Comparison of ENCODE assay signal across 15 cellular contexts in genomic region chr6:85402922-85403321, GRCh38. TPM values are rescaled to one million over a fixed set of nuclear protein-coding genes. Genes with fewer than 3 reads are reported as not detected.
DNase-seq lines count a peak whose midpoint lies in the region; ATAC-seq and TF ChIP-seq lines count a peak whose summit lies in the region.
"Had no signal": no experiment of that assay in that cellular context is flagged by ENCODE, and none has a peak within 500 bp of the region (broad histone marks: within the 10 kb centered on the region; RNA-seq: fewer than 3 reads in every experiment).

No MANE protein-coding gene starts in this region.

- peaks cover 82% of the 10 kb centered on the region for H3K4me1 Mint-ChIP-seq in chondrocyte (ENCODE audit: low read depth)
- peaks cover 11 to 16% of the 10 kb centered on the region in 2 donors for H3K4me1 Mint-ChIP-seq in effector memory CD8-positive, alpha-beta T cell (ENCODE audit: low read depth in 2 of 2)
- H3K4me1 Mint-ChIP-seq: brain had no signal

- H3K4me3 Mint-ChIP-seq in chondrocyte (ENCODE audit: unreplicated experiment): no peak overlapping the region
- no peak overlapping the region for H3K4me3 Mint-ChIP-seq in effector memory CD8-positive, alpha-beta T cell
- H3K4me3 Mint-ChIP-seq: brain had no signal

- H3K27me3 ChIP-seq in A673 (replicated peaks; ENCODE audit: insufficient read depth, low read depth, low read length, poor library complexity) (no peaks in the 10 kb centered on the region), HUES48 (ENCODE audit: control insufficient read depth, insufficient read depth, low read length) (no peaks in the 10 kb centered on the region), mucosa of rectum (ENCODE audit: control insufficient read depth in 2 of 2, insufficient read depth in 2 of 2, low read length in 2 of 2) (no peaks in the 10 kb centered on the region)

- no peak overlapping the region for H3K9ac ChIP-seq in HUES48 (ENCODE audit: low read depth, low read length)
- H3K9ac ChIP-seq in mucosa of rectum (ENCODE audit: low read depth in 1 of 2, low read length in 2 of 2): no peak overlapping the region

- CTCF ChIA-PET in A673 (lab: Charles Lee): no interaction called here

- no peaks in the 10 kb centered on the region for H3K27me3 Mint-ChIP-seq in chondrocyte (ENCODE audit: low read depth)
- H3K27me3 Mint-ChIP-seq in effector memory CD8-positive, alpha-beta T cell: no peaks in the 10 kb centered on the region

- DNase-seq in A673 (ENCODE audit: low spot score) (no peak), chondrocyte (ENCODE audit: low spot score) (no peak), CD1c-positive myeloid dendritic cell (ENCODE audit: extremely low spot score) (no peak), iPS-NIHi7 (ENCODE audit: extremely low spot score) (no peak)
- no peak for DNase-seq in activated CD4-positive, alpha-beta T cell treated with anti-CD3 and anti-CD28 coated beads, Interleukin-2, amount 50 U/mL, for 4 hours
- DNase-seq in effector memory CD8-positive, alpha-beta T cell: no peak
- DNase-seq: activated T-cell treated with anti-CD3 and anti-CD28 coated beads, Interleukin-2, amount 50 U/mL, for 48 hours; AML-193; DMS79 treated with DMSO at 0.1 percent for 48 hours; hypothalamus; NCI-H1930 had no signal

- intact Hi-C loops in A673 (cut with micrococcal nuclease; ENCODE audit: unreplicated experiment): loop anchor here (1.0 to 5.0 kb wide), 4 partner anchors 46 to 164 kb away; no protein-coding TSS in a partner anchor

- H3K9me3 Mint-ChIP-seq in chondrocyte (ENCODE audit: low read depth): no peaks in the 10 kb centered on the region
- H3K9me3 Mint-ChIP-seq in effector memory CD8-positive, alpha-beta T cell: no peaks in the 10 kb centered on the region
- H3K9me3 Mint-ChIP-seq: brain had no signal

- H3K27ac ChIP-seq in A673 (ENCODE audit: low read depth, low read length, poor library complexity, severe bottlenecking): peak overlapping the region; percentile 94
- peak overlapping the region; percentile 85 for H3K27ac ChIP-seq in HUES48 (ENCODE audit: low read depth, low read length)
- peak overlapping the region; percentile 85 to 90 for H3K27ac ChIP-seq in mucosa of rectum (ENCODE audit: low read depth in 2 of 2, low read length in 2 of 2)

- no TSS peak for BruUV-seq in A673 (replicated peaks; lab: Mats Ljungman, UMichigan)

- H3K4me3 ChIP-seq in A673 (ENCODE audit: low read depth, low read length, poor library complexity, severe bottlenecking) (no peak overlapping the region), HUES48 (ENCODE audit: low read depth, low read length) (no peak overlapping the region), mucosa of rectum (ENCODE audit: low read length in 2 of 2) (no peak overlapping the region)

- H3K4me1 ChIP-seq in A673 (ENCODE audit: insufficient read depth, low read length, poor library complexity, severe bottlenecking) (peaks cover 57% of the 10 kb centered on the region), HUES48 (ENCODE audit: control insufficient read depth, insufficient read depth, low read length) (peaks cover 33% of the 10 kb centered on the region), mucosa of rectum (ENCODE audit: control insufficient read depth in 2 of 2, insufficient read depth in 2 of 2, low read length in 2 of 2) (peaks cover 24 to 51% of the 10 kb centered on the region in 2 donors)

- H3K9me3 ChIP-seq in A673 (ENCODE audit: low read depth, low read length, poor library complexity, severe bottlenecking) (no peaks in the 10 kb centered on the region), HUES48 (ENCODE audit: control insufficient read depth, insufficient read depth, low read length) (no peaks in the 10 kb centered on the region), mucosa of rectum (ENCODE audit: control insufficient read depth in 2 of 2, low read length in 2 of 2) (no peaks in the 10 kb centered on the region)

- POLR2A ChIA-PET in A673 (lab: Charles Lee; ENCODE audit: low non-redundant PET): no interaction called here

- no peaks in the 10 kb centered on the region for H3K36me3 Mint-ChIP-seq in chondrocyte (ENCODE audit: low read depth)
- H3K36me3 Mint-ChIP-seq in effector memory CD8-positive, alpha-beta T cell (ENCODE audit: insufficient read depth): no peaks in the 10 kb centered on the region
- H3K36me3 Mint-ChIP-seq: brain had no signal

- ATAC-seq in effector memory CD8-positive, alpha-beta T cell (replicated peaks): no peak
- ATAC-seq: activated CD4-positive, CD25-positive, alpha-beta regulatory T cell treated with anti-CD3 and anti-CD28 coated beads, Interleukin-2, amount 50 U/mL, for 24 hours had no signal

- H3K36me3 ChIP-seq in A673 (ENCODE audit: insufficient read depth, low read length, poor library complexity, severe bottlenecking) (no peaks in the 10 kb centered on the region), HUES48 (ENCODE audit: control insufficient read depth, insufficient read depth, low read length) (no peaks in the 10 kb centered on the region), mucosa of rectum (ENCODE audit: control insufficient read depth in 2 of 2, insufficient read depth in 2 of 2, low read length in 2 of 2) (no peaks in the 10 kb centered on the region)

- TF ChIP-seq CTCF in A673 (conservative IDR thresholded peaks at IDR 0.05; ENCODE audit: low read depth, low read length): no peak
- no peak for TF ChIP-seq CTCF in chondrocyte (IDR thresholded peaks at IDR 0.05)

- H3K27ac Mint-ChIP-seq in chondrocyte (ENCODE audit: unreplicated experiment): peak overlapping the region; percentile 96
- no peak overlapping the region for H3K27ac Mint-ChIP-seq in effector memory CD8-positive, alpha-beta T cell
- H3K27ac Mint-ChIP-seq: brain had no signal

RNA-seq across cellular contexts. Expression of gene NT5E, which starts 47.0 kb away (rescaled TPM):
- total RNA-seq in A673 (2021) (26.0 and 32.7 TPM in 2 replicates), chondrocyte (43.1 to 49.0 TPM (median 48.7 TPM) in 3 replicates)
